In the genomic region with DNA sequence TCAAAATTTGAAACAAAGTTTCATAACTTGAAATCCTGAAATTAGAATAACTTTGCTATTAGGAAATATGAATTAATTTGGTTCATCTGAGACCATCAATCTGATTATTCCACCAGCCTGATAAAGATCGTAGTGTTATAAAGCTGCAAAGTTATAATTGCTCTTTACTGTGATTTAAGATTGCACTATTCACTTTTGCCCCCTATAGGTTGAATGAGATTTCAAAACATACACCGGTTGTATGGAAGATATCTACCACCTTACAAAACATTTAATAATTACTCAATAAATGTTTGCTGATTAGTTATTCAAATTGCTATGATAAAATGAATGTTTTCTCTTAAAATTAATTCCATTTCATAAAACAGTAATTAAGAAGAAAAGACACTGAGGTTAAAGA, we compare ENCODE assay signal across 1 cellular context.
TF ChIP-seq lines count a peak whose summit lies in the region.

No MANE protein-coding gene starts in this region.

TF ChIP-seq in HCT116, 20 proteins besides CTCF, POLR2A, EP300 and RAD21 (continued from another document):
- no peak for TF ChIP-seq YY1 (IDR thresholded peaks at IDR 0.05; ENCODE audit: extremely low read depth, insufficient replicate concordance, low read depth, low read length)
- TF ChIP-seq, protein P1, sequence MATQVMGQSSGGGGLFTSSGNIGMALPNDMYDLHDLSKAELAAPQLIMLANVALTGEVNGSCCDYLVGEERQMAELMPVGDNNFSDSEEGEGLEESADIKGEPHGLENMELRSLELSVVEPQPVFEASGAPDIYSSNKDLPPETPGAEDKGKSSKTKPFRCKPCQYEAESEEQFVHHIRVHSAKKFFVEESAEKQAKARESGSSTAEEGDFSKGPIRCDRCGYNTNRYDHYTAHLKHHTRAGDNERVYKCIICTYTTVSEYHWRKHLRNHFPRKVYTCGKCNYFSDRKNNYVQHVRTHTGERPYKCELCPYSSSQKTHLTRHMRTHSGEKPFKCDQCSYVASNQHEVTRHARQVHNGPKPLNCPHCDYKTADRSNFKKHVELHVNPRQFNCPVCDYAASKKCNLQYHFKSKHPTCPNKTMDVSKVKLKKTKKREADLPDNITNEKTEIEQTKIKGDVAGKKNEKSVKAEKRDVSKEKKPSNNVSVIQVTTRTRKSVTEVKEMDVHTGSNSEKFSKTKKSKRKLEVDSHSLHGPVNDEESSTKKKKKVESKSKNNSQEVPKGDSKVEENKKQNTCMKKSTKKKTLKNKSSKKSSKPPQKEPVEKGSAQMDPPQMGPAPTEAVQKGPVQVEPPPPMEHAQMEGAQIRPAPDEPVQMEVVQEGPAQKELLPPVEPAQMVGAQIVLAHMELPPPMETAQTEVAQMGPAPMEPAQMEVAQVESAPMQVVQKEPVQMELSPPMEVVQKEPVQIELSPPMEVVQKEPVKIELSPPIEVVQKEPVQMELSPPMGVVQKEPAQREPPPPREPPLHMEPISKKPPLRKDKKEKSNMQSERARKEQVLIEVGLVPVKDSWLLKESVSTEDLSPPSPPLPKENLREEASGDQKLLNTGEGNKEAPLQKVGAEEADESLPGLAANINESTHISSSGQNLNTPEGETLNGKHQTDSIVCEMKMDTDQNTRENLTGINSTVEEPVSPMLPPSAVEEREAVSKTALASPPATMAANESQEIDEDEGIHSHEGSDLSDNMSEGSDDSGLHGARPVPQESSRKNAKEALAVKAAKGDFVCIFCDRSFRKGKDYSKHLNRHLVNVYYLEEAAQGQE (IDR thresholded peaks at IDR 0.05; ENCODE audit: low read depth): no peak
- TF ChIP-seq ELF1 (IDR thresholded peaks at IDR 0.05; ENCODE audit: borderline replicate concordance, low read depth): no peak
TF ChIP-seq in HCT116: peak in this region for 0.
